ENCODE assay signal across 1 cellular context in the genomic region with DNA sequence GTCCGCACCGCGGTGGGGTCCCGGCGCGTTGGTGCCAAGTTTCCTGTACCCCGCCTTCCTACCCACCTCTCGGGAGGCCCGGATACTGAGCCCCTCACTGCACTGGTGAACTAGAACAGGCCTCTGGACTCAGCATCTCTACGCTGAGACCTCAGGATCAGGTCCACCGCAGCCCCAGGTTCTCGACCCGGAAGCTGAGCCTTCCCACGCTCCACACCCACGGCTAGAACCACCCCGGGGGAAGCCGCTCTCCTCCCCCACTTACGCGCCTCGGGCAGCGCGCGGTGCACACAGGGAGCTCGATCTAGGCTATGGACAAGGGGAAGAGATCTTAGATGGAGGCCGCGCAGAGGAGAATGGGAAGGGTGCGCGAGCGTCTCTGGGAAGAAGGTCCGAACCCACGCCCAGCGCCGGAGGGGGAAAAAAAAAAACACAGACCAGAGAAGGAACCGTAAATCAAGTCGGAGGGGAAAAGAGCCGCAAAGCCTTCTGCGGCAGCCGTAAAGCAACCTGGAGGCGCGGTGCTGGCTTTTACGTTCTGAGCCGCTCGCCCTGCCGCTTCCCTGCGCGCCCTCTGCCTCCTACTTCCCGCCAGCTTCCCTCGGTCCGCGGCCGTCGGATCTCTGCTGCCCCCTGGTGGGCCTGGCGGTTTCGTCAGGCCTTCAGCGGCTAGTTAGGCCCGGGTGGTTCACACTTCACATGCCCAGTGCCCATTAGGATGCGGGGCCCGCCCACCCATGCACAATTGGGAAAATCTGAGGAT.
TF ChIP-seq lines count a peak whose summit lies in the region.

A gene (minus strand): TSS at position 358 of the 763 bp plus-strand sequence. CDS start 16,636 bp downstream, outside the sequence.

TF ChIP-seq in SK-N-SH, 30 proteins besides CTCF, POLR2A, EP300 and RAD21 (continued from another document):
- TF ChIP-seq, protein P1, sequence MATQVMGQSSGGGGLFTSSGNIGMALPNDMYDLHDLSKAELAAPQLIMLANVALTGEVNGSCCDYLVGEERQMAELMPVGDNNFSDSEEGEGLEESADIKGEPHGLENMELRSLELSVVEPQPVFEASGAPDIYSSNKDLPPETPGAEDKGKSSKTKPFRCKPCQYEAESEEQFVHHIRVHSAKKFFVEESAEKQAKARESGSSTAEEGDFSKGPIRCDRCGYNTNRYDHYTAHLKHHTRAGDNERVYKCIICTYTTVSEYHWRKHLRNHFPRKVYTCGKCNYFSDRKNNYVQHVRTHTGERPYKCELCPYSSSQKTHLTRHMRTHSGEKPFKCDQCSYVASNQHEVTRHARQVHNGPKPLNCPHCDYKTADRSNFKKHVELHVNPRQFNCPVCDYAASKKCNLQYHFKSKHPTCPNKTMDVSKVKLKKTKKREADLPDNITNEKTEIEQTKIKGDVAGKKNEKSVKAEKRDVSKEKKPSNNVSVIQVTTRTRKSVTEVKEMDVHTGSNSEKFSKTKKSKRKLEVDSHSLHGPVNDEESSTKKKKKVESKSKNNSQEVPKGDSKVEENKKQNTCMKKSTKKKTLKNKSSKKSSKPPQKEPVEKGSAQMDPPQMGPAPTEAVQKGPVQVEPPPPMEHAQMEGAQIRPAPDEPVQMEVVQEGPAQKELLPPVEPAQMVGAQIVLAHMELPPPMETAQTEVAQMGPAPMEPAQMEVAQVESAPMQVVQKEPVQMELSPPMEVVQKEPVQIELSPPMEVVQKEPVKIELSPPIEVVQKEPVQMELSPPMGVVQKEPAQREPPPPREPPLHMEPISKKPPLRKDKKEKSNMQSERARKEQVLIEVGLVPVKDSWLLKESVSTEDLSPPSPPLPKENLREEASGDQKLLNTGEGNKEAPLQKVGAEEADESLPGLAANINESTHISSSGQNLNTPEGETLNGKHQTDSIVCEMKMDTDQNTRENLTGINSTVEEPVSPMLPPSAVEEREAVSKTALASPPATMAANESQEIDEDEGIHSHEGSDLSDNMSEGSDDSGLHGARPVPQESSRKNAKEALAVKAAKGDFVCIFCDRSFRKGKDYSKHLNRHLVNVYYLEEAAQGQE (IDR thresholded peaks at IDR 0.05; ENCODE audit: low read depth, low read length) = no peak
- TF ChIP-seq GATA2 (CRISPR knock-in tag; IDR thresholded peaks at IDR 0.05) (peak; percentile 21; the same call in 1 of the 2 replicates), GABPA (IDR thresholded peaks at IDR 0.05; ENCODE audit: low read depth) (peak; percentile 50), NFIC (IDR thresholded peaks at IDR 0.05; ENCODE audit: borderline replicate concordance) (no peak), RFX5 (IDR thresholded peaks at IDR 0.05; ENCODE audit: low read length) (0 out of 2 replicates have a peak, but pooled peaks have one; percentile 40), YY1 (IDR thresholded peaks at IDR 0.05; ENCODE audit: low read depth) (peak; percentile 79), ELF1 (IDR thresholded peaks at IDR 0.05) (peak; percentile 75), TEAD4 (IDR thresholded peaks at IDR 0.05; ENCODE audit: borderline replicate concordance, insufficient read depth) (0 out of 2 replicates have a peak, but pooled peaks have one; percentile 22), RXRA (IDR thresholded peaks at IDR 0.05; ENCODE audit: borderline replicate concordance, low read depth) (no peak), TAF1 (IDR thresholded peaks at IDR 0.05; ENCODE audit: borderline replicate concordance, low read depth, low read length) (peak; percentile 85), SIN3A (IDR thresholded peaks at IDR 0.05; ENCODE audit: borderline replicate concordance, low read depth, low read length) (no peak; the same call in 1 of the 2 replicates), MEF2A (IDR thresholded peaks at IDR 0.05; ENCODE audit: borderline replicate concordance, low read depth) (no peak), FOXM1 (IDR thresholded peaks at IDR 0.05; ENCODE audit: low read depth) (no peak), POLR2AphosphoS5 (IDR thresholded peaks at IDR 0.05; ENCODE audit: low read depth, low read length) (peak; percentile 90), FOSL2 (IDR thresholded peaks at IDR 0.05; ENCODE audit: borderline replicate concordance, low read depth) (0 out of 2 replicates have a peak, but pooled peaks have one; percentile 7), RCOR1 (IDR thresholded peaks at IDR 0.05; ENCODE audit: low read length) (peak; percentile 23), TCF12 (IDR thresholded peaks at IDR 0.05) (peak; percentile 49; the same call in 1 of the 2 replicates), SMC3 (IDR thresholded peaks at IDR 0.05; ENCODE audit: low read depth, low read length) (peak; percentile 83), EZH2phosphoT487 (IDR thresholded peaks at IDR 0.05; ENCODE audit: borderline replicate concordance, low read depth) (no peak), FOXJ3 (CRISPR knock-in tag; IDR thresholded peaks at IDR 0.05) (no peak), JUND (IDR thresholded peaks at IDR 0.05) (no peak; the same call in 1 of the 2 replicates), MXI1 (IDR thresholded peaks at IDR 0.05; ENCODE audit: low read depth, low read length) (peak; percentile 81)
- TF ChIP-seq, protein P2, sequence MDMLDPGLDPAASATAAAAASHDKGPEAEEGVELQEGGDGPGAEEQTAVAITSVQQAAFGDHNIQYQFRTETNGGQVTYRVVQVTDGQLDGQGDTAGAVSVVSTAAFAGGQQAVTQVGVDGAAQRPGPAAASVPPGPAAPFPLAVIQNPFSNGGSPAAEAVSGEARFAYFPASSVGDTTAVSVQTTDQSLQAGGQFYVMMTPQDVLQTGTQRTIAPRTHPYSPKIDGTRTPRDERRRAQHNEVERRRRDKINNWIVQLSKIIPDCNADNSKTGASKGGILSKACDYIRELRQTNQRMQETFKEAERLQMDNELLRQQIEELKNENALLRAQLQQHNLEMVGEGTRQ (IDR thresholded peaks at IDR 0.05; ENCODE audit: borderline replicate concordance, low read depth, low read length) = no peak
- TF ChIP-seq, protein P3, sequence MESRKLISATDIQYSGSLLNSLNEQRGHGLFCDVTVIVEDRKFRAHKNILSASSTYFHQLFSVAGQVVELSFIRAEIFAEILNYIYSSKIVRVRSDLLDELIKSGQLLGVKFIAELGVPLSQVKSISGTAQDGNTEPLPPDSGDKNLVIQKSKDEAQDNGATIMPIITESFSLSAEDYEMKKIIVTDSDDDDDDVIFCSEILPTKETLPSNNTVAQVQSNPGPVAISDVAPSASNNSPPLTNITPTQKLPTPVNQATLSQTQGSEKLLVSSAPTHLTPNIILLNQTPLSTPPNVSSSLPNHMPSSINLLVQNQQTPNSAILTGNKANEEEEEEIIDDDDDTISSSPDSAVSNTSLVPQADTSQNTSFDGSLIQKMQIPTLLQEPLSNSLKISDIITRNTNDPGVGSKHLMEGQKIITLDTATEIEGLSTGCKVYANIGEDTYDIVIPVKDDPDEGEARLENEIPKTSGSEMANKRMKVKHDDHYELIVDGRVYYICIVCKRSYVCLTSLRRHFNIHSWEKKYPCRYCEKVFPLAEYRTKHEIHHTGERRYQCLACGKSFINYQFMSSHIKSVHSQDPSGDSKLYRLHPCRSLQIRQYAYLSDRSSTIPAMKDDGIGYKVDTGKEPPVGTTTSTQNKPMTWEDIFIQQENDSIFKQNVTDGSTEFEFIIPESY (IDR thresholded peaks at IDR 0.05; ENCODE audit: borderline replicate concordance, low read depth) = peak; percentile 47; the same call in 1 of the 2 replicates
- TF ChIP-seq, protein P4, sequence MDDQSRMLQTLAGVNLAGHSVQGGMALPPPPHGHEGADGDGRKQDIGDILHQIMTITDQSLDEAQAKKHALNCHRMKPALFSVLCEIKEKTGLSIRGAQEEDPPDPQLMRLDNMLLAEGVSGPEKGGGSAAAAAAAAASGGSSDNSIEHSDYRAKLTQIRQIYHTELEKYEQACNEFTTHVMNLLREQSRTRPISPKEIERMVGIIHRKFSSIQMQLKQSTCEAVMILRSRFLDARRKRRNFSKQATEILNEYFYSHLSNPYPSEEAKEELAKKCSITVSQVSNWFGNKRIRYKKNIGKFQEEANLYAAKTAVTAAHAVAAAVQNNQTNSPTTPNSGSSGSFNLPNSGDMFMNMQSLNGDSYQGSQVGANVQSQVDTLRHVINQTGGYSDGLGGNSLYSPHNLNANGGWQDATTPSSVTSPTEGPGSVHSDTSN (IDR thresholded peaks at IDR 0.05) = 0 out of 2 replicates have a peak, but pooled peaks have one; percentile 39
- TF ChIP-seq, protein P5, sequence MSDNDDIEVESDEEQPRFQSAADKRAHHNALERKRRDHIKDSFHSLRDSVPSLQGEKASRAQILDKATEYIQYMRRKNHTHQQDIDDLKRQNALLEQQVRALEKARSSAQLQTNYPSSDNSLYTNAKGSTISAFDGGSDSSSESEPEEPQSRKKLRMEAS (IDR thresholded peaks at IDR 0.05; ENCODE audit: low read depth) = peak; percentile 72
- TF ChIP-seq, protein P6, sequence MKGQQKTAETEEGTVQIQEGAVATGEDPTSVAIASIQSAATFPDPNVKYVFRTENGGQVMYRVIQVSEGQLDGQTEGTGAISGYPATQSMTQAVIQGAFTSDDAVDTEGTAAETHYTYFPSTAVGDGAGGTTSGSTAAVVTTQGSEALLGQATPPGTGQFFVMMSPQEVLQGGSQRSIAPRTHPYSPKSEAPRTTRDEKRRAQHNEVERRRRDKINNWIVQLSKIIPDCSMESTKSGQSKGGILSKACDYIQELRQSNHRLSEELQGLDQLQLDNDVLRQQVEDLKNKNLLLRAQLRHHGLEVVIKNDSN (IDR thresholded peaks at IDR 0.05; ENCODE audit: borderline replicate concordance, low read depth) = 0 out of 2 replicates have a peak, but pooled peaks have one; percentile 9
